Comparison of ENCODE assay signal across 28 cellular contexts in genomic region chr3:125394406-125394805, GRCh38. TPM values are rescaled to one million over a fixed set of nuclear protein-coding genes. Genes with fewer than 3 reads are reported as not detected.
DNase-seq lines count a peak whose midpoint lies in the region; ATAC-seq, FAIRE-seq and TF ChIP-seq lines count a peak whose summit lies in the region.
"Had no signal": no experiment of that assay in that cellular context is flagged by ENCODE, and none has a peak within 500 bp of the region (broad histone marks: within the 10 kb centered on the region; RNA-seq: fewer than 3 reads in every experiment).

No MANE protein-coding gene starts in this region.

- H3K36me3 Mint-ChIP-seq in progenitor cell of endocrine pancreas (ENCODE audit: insufficient read depth) = no peaks in the 10 kb centered on the region
- H3K36me3 Mint-ChIP-seq: CD14-positive monocyte had no signal

- H3K4me1 ChIP-seq in HepG2 (ENCODE audit: insufficient read depth, low read length) (peaks cover 25% of the 10 kb centered on the region), right lobe of liver (no peaks in the 10 kb centered on the region), left lung (no peaks in the 10 kb centered on the region), aorta (ENCODE audit: control insufficient read depth in 1 of 2, insufficient read depth in 2 of 2, low read length in 2 of 2) (no peaks in the 10 kb centered on the region)
- H3K4me1 ChIP-seq: BE2C had no signal

- peak; percentile 30 for DNase-seq in HepG2 (ENCODE audit: low spot score)
- DNase-seq in right lobe of liver = no peak
- DNase-seq in fibroblast of peridontal ligament (ENCODE audit: extremely low read depth) = peak; percentile 88
- no peak for DNase-seq in progenitor cell of endocrine pancreas (ENCODE audit: low spot score, unreplicated experiment)
- no peak for DNase-seq in left lung
- DNase-seq in aorta = no peak
- DNase-seq in activated T-cell treated with anti-CD3 and anti-CD28 coated beads, Interleukin-2, amount 50 U/mL, for 48 hours = no peak
- DNase-seq in G401 (ENCODE audit: low spot score) = no peak
- DNase-seq: 8988T; ACHN; BE2C; CD8-positive, alpha-beta memory T cell; DMS 273 treated with DMSO at 0.1 percent for 48 hours; DMS79; H7; Karpas-422; NCI-H1092; NCI-H1417 treated with DMSO at 0.1 percent for 48 hours; NCI-H1694 treated with DMSO at 0.1 percent for 48 hours; NCI-H2081; NCI-H2227 treated with DMSO at 0.1 percent for 48 hours; NCI-H510A; NCI-H69; Right ventricle myocardium superior; RPMI8226 had no signal

- H3K27ac ChIP-seq in HepG2 (ENCODE audit: extremely low read length, insufficient read depth, low read length) (no peak overlapping the region), right lobe of liver (no peak overlapping the region), left lung (no peak overlapping the region), aorta (ENCODE audit: low read depth in 1 of 2, low read length in 2 of 2) (no peak overlapping the region)
- H3K27ac ChIP-seq: HL-60 had no signal

- no peaks in the 10 kb centered on the region for H4K20me1 ChIP-seq in HepG2 (ENCODE audit: insufficient read depth, low read length)

- in situ Hi-C loops in HepG2 (cut with HindIII; ENCODE audit: extremely low pct_ligation_motif_present, low pct_unique_long_range_greater_than_20kb) (no loop called here), G401 (cut with HindIII; ENCODE audit: low sequenced_read_pairs) (no loop called here)

- 24% methylated on average over 3 of the region's 3 CpGs for WGBS in HepG2 (ENCODE audit: low lambda C conversion rate)
- WGBS in right lobe of liver (ENCODE audit: insufficient coverage, low coverage, low lambda C conversion rate, missing lambda C conversion rate) = 83% methylated on average over 3 of the region's 3 CpGs
- WGBS in aorta, 2 donors = 75 to 80% methylated on average over 3 of the region's 3 CpGs

- TF ChIP-seq EP300 in HepG2 (IDR thresholded peaks at IDR 0.05; ENCODE audit: low read depth in 2 of 2, low read length in 2 of 2) = no peak
- no peak for TF ChIP-seq EP300 in HepG2 (CRISPR knock-in tag; IDR thresholded peaks at IDR 0.05; ENCODE audit: borderline replicate concordance)

- H3K4me3 Mint-ChIP-seq in progenitor cell of endocrine pancreas (ENCODE audit: low read depth) = no peak overlapping the region
- H3K4me3 Mint-ChIP-seq: CD14-positive monocyte; CD8-positive, alpha-beta memory T cell had no signal

- TF ChIP-seq POLR2A in HepG2 (IDR thresholded peaks at IDR 0.05; ENCODE audit: insufficient read depth in 1 of 2, low read depth in 2 of 2, low read length in 2 of 2) (no peak), right lobe of liver (IDR thresholded peaks at IDR 0.05) (no peak)

- peak overlapping the region; percentile 26 for H3K27ac Mint-ChIP-seq in progenitor cell of endocrine pancreas
- H3K27ac Mint-ChIP-seq: CD14-positive monocyte had no signal

- intact Hi-C loops in HepG2 (cut with micrococcal nuclease; ENCODE audit: unreplicated experiment) = no loop called here
- intact Hi-C loops in right lobe of liver (cut with DNase I) = no loop called here
- intact Hi-C loops in left lung (cut with DNase I) = no loop called here
- intact Hi-C loops in aorta (cut with DNase I) = no loop called here

- H3K36me3 ChIP-seq in HepG2 (replicated peaks in 1 of 2; ENCODE audit: control insufficient read depth in 1 of 2, insufficient read depth in 2 of 2, low read length in 2 of 2) (no peaks in the 10 kb centered on the region), right lobe of liver (no peaks in the 10 kb centered on the region), left lung (no peaks in the 10 kb centered on the region), aorta (ENCODE audit: control insufficient read depth in 1 of 2, insufficient read depth in 2 of 2, low read length in 1 of 2) (no peaks in the 10 kb centered on the region)
- H3K36me3 ChIP-seq: BE2C had no signal

- CTCF ChIA-PET in HepG2 (lab: Yijun Ruan, JAX; ENCODE audit: low intra/inter-chr PET ratio, low total read pairs) = no interaction called here

- peak overlapping the region; percentile 51; the same call in 1 of the 2 replicates for H3K9ac ChIP-seq in HepG2 (ENCODE audit: insufficient read depth, low read depth, low read length)

- no peaks in the 10 kb centered on the region for H3K9me3 Mint-ChIP-seq in progenitor cell of endocrine pancreas (ENCODE audit: low read depth)
- H3K9me3 Mint-ChIP-seq: CD8-positive, alpha-beta memory T cell had no signal

- H3K4me1 Mint-ChIP-seq in progenitor cell of endocrine pancreas (ENCODE audit: low read depth) = peaks cover 9% of the 10 kb centered on the region

- H3K9me3 ChIP-seq in HepG2 (ENCODE audit: low read length) (no peaks in the 10 kb centered on the region), right lobe of liver (no peaks in the 10 kb centered on the region), left lung (no peaks in the 10 kb centered on the region), aorta (ENCODE audit: control insufficient read depth, low read length) (no peaks in the 10 kb centered on the region)
- H3K9me3 ChIP-seq: BE2C had no signal

- POLR2A ChIA-PET in HepG2 (lab: Yijun Ruan, JAX) = no interaction called here

- H2AFZ ChIP-seq in HepG2 (ENCODE audit: low read length) = peak overlapping the region; percentile 65

- TF ChIP-seq RAD21 in HepG2 (CRISPR knock-in tag; IDR thresholded peaks at IDR 0.05) = no peak

- H3K4me3 ChIP-seq in HepG2 (replicated peaks in 1 of 3; ENCODE audit: insufficient read depth in 1 of 3, low read depth in 2 of 3, low read length in 3 of 3) = peak overlapping the region in 1 of 3 experiments; percentile 18; a peak in 1 of 6 replicates
- no peak overlapping the region for H3K4me3 ChIP-seq in right lobe of liver
- no peak overlapping the region for H3K4me3 ChIP-seq in left lung
- no peak overlapping the region for H3K4me3 ChIP-seq in aorta (ENCODE audit: low read length in 2 of 2)

- no peak for TF ChIP-seq CTCF in HepG2 (CRISPR knock-in tag; IDR thresholded peaks at IDR 0.05)
- TF ChIP-seq CTCF in right lobe of liver (IDR thresholded peaks at IDR 0.05) = no peak
- no peak for TF ChIP-seq CTCF in progenitor cell of endocrine pancreas (IDR thresholded peaks at IDR 0.05; ENCODE audit: unreplicated experiment)
- no peak for TF ChIP-seq CTCF in left lung (IDR thresholded peaks at IDR 0.05)

- no TSS peak for BruUV-seq in HepG2 (replicated peaks; lab: Mats Ljungman, UMichigan)

- H3K27me3 ChIP-seq in HepG2 (ENCODE audit: control insufficient read depth in 1 of 2, insufficient read depth in 2 of 2, low read length in 2 of 2) = no peaks in the 10 kb centered on the region
- no peaks in the 10 kb centered on the region for H3K27me3 ChIP-seq in right lobe of liver
- H3K27me3 ChIP-seq in left lung = no peaks in the 10 kb centered on the region
- H3K27me3 ChIP-seq in aorta (ENCODE audit: control insufficient read depth in 1 of 2, insufficient read depth in 2 of 2, low read length in 1 of 2) = no peaks in the 10 kb centered on the region
- H3K27me3 ChIP-seq: BE2C had no signal

- FAIRE-seq in HepG2 (lab: Jason Lieb, UNC) = no peak
- FAIRE-seq: GM12892 had no signal

- ATAC-seq in HepG2 = peak; percentile 46
- ATAC-seq in right lobe of liver = no peak
- ATAC-seq in left lung = no peak
- ATAC-seq in aorta (ENCODE audit: low FRiP score) = no peak

- peak overlapping the region; percentile 67 for H3K4me2 ChIP-seq in HepG2 (ENCODE audit: low read depth, low read length)

- no peaks in the 10 kb centered on the region for H3K79me2 ChIP-seq in HepG2 (ENCODE audit: insufficient read depth, low read length)

- peaks cover 5% of the 10 kb centered on the region for H3K27me3 Mint-ChIP-seq in progenitor cell of endocrine pancreas

TF ChIP-seq in HepG2, 621 proteins besides CTCF, POLR2A, EP300 and RAD21 (continues in another document):
- TF ChIP-seq ZNF280B (CRISPR knock-in tag; IDR thresholded peaks at IDR 0.05; ENCODE audit: borderline replicate concordance) = no peak

RNA-seq across cellular contexts. Expression of gene ZNF148, which starts 19.3 kb away (rescaled TPM):
- total RNA-seq in HepG2 (2016; rRNA removed; fragmentation: Illumina TruSeq; extraction: Trizol) (33.9 and 36.1 TPM in 2 replicates), right lobe of liver (10 to 100 TPM; 14.3 to 22.6 (median 20.4) TPM), progenitor cell of endocrine pancreas (48.6 and 53.7 TPM in 2 replicates), left lung (10 to 100 TPM; 44.3 to 44.9 TPM), aorta (10 to 100 TPM; 53.8 to 63.8 TPM)
- 162 and 189 TPM in 2 replicates for total RNA-seq in HepG2 (2016; cell fraction: cytosol; rRNA removed; fragmentation: Illumina TruSeq; extraction: Trizol; ENCODE audit: low read depth)
- 30.8 and 31.4 TPM in 2 replicates for total RNA-seq in HepG2 (2016; cell fraction: insoluble cytoplasmic fraction; rRNA removed; fragmentation: Illumina TruSeq; extraction: Trizol)
- 58.8 and 62.0 TPM in 2 replicates for total RNA-seq in HepG2 (2016; cell fraction: membrane; rRNA removed; fragmentation: Illumina TruSeq; extraction: Trizol)
- 23.0 and 30.4 TPM in 2 replicates for total RNA-seq in HepG2 (2016; cell fraction: nucleus; rRNA removed; fragmentation: Illumina TruSeq; extraction: Trizol)
- polyA plus RNA-seq in HepG2 (2011; rRNA removed) (8.2 and 10.6 TPM in 2 replicates), aorta (1 to 10 TPM; 5.3 to 5.4 TPM)
- 4.0 and 6.0 TPM in 2 replicates for polyA plus RNA-seq in HepG2 (2011; cell fraction: cytosol; rRNA removed)
- 5.9 TPM in 2 replicates for polyA plus RNA-seq in HepG2 (2011; cell fraction: nucleus; rRNA removed)
- 7.7 and 10.0 TPM in 2 replicates for polyA plus RNA-seq in HepG2 (2012)
- 0.40 and 0.43 TPM in 2 replicates for polyA plus RNA-seq in HepG2 (2016; cell fraction: cytosol; fragmentation: Illumina TruSeq; extraction: Trizol; ENCODE audit: low read depth)
- polyA plus RNA-seq in HepG2 (2016; cell fraction: insoluble cytoplasmic fraction; fragmentation: Illumina TruSeq; extraction: Trizol; ENCODE audit: low read depth) = 11.5 and 14.1 TPM in 2 replicates
- 1.4 and 1.5 TPM in 2 replicates for polyA plus RNA-seq in HepG2 (2016; cell fraction: membrane; fragmentation: Illumina TruSeq; extraction: Trizol; ENCODE audit: low read depth)
- 10.4 and 11.0 TPM in 2 replicates for polyA plus RNA-seq in HepG2 (2016; cell fraction: nucleus; fragmentation: Illumina TruSeq; extraction: Trizol; ENCODE audit: insufficient read depth, low read depth)
- 14.6 and 32.0 TPM in 2 replicates for polyA minus RNA-seq in HepG2 (2011; rRNA and poly(A)+ RNA removed; ENCODE audit: low replicate concordance)
- polyA minus RNA-seq in HepG2 (2011; cell fraction: cytosol; rRNA and poly(A)+ RNA removed) = 25.8 and 28.3 TPM in 2 replicates
- 52.4 and 54.6 TPM in 2 replicates for polyA minus RNA-seq in HepG2 (2011; cell fraction: nucleus; rRNA and poly(A)+ RNA removed)
- 14.6 and 21.5 TPM in 2 replicates for total RNA-seq in G401 (2014; rRNA removed; shearing (Covaris generic))

Comparison
In these comparisons a context has a peak if more than half of its experiments do, and no peak if none do; other contexts are left out.
1. DNase-seq: peak in HepG2 (single experiment) and fibroblast of peridontal ligament (single experiment); none in right lobe of liver (0 of 3), progenitor cell of endocrine pancreas (single experiment), left lung (0 of 2), aorta (0 of 2), activated T-cell treated with anti-CD3 and anti-CD28 coated beads, Interleukin-2, amount 50 U/mL, for 48 hours (0 of 2) and G401 (single experiment).